Comparison of ENCODE assay signal across 8 cellular contexts in genomic region chr16:56356276-56357241, GRCh38.
DNase-seq lines count a peak whose midpoint lies in the region; ATAC-seq and TF ChIP-seq lines count a peak whose summit lies in the region.

No MANE protein-coding gene starts in this region.

- peaks cover 32% of the 10 kb centered on the region for H3K4me1 Mint-ChIP-seq in CD14-positive monocyte

- H3K27me3 ChIP-seq in foreskin keratinocyte = no peaks in the 10 kb centered on the region
- H3K27me3 ChIP-seq in neural cell (ENCODE audit: insufficient read depth, low read depth, low read length) = no peaks in the 10 kb centered on the region

- peaks cover 10 to 17% of the 10 kb centered on the region in 2 donors for H3K36me3 Mint-ChIP-seq in CD14-positive monocyte

- H3K27ac Mint-ChIP-seq in CD14-positive monocyte = peak overlapping the region in 5 of 7 donors; percentile 22 to 81 (median 32)

- no peaks in the 10 kb centered on the region for H3K4me1 ChIP-seq in foreskin keratinocyte

- TF ChIP-seq RAD21 in neural cell (conservative IDR thresholded peaks at IDR 0.05) = peak; percentile 73

- DNase-seq in CD14-positive monocyte (ENCODE audit: low spot score) (peak; percentile 60), RKO (ENCODE audit: low spot score) (peak; percentile 93), activated gamma-delta T cell treated with Interleukin-2 at 50 U/mL for 16 hours (peak; percentile 44), foreskin keratinocyte (peak; percentile 27 to 52), stromal cell of bone marrow (ENCODE audit: low read depth) (peak; percentile 65)

- peak overlapping the region; percentile 89 to 92 for H3K4me3 Mint-ChIP-seq in CD14-positive monocyte

- no peaks in the 10 kb centered on the region for H3F3A ChIP-seq in neural cell (ENCODE audit: insufficient read depth, low read length, poor library complexity, severe bottlenecking)

- H3K36me3 ChIP-seq in neural cell (ENCODE audit: insufficient read depth, low read length) = no peaks in the 10 kb centered on the region

- H2AFZ ChIP-seq in neural cell (ENCODE audit: low read depth, low read length) = no peak overlapping the region

- H3K9me3 Mint-ChIP-seq in CD14-positive monocyte = no peaks in the 10 kb centered on the region

- no peak for TF ChIP-seq EP300 in neural cell (conservative IDR thresholded peaks at IDR 0.05; ENCODE audit: poor library complexity, severe bottlenecking)

- no peaks in the 10 kb centered on the region for H4K20me1 ChIP-seq in neural cell (ENCODE audit: insufficient read depth)

- peak overlapping the region; percentile 18 for H3K9ac ChIP-seq in neural cell (ENCODE audit: low read length)

- peak; percentile 80 for TF ChIP-seq CTCF in CD14-positive monocyte (IDR thresholded peaks at IDR 0.05)
- TF ChIP-seq CTCF in foreskin keratinocyte (conservative IDR thresholded peaks at IDR 0.05) = peak; percentile 88
- TF ChIP-seq CTCF in neural cell (IDR thresholded peaks at IDR 0.05; ENCODE audit: poor library complexity, severe bottlenecking) = peak; percentile 80

- H3K27me3 Mint-ChIP-seq in CD14-positive monocyte (ENCODE audit: low read depth in 3 of 3) = peaks cover 2 to 3% (median 3%) of the 10 kb centered on the region in 3 donors

- H3K4me3 ChIP-seq in neural cell (ENCODE audit: low read length) = no peak overlapping the region

- no peaks in the 10 kb centered on the region for H3K9me2 ChIP-seq in neural cell (ENCODE audit: insufficient read depth, low read length)

- no peaks in the 10 kb centered on the region for H3K9me3 ChIP-seq in neural cell (ENCODE audit: low read length)

- intact Hi-C loops in CD14-positive monocyte (cut with micrococcal nuclease) = no loop called here

- peak overlapping the region; percentile 1 for H3K27ac ChIP-seq in foreskin keratinocyte
- H3K27ac ChIP-seq in neural cell (ENCODE audit: low read length) = no peak overlapping the region

- H3K4me2 ChIP-seq in neural cell (ENCODE audit: low read length) = no peak overlapping the region

- no peaks in the 10 kb centered on the region for H3K79me2 ChIP-seq in neural cell (replicated peaks; ENCODE audit: insufficient read depth, low read length)

- ATAC-seq in GM19372 (IDR thresholded peaks at IDR 0.05; ENCODE audit: low read depth, unreplicated experiment) (peak; percentile 90), HG03469 (IDR thresholded peaks at IDR 0.05; ENCODE audit: unreplicated experiment) (peak; percentile 87), foreskin keratinocyte (peak; percentile 91)

TF ChIP-seq in neural cell, 6 proteins besides CTCF, POLR2A, EP300 and RAD21:
- no peak for TF ChIP-seq REST (IDR thresholded peaks at IDR 0.05; ENCODE audit: borderline replicate concordance)
- no peak for TF ChIP-seq EZH2 (IDR thresholded peaks at IDR 0.05; ENCODE audit: borderline replicate concordance, insufficient read depth, low read length, poor library complexity, severe bottlenecking)
- TF ChIP-seq SMC3 (conservative IDR thresholded peaks at IDR 0.05; ENCODE audit: poor library complexity) = peak; percentile 88
- TF ChIP-seq TAF1 (IDR thresholded peaks at IDR 0.05; ENCODE audit: low read depth) = no peak
- no peak for TF ChIP-seq POLR2AphosphoS5 (IDR thresholded peaks at IDR 0.05)
- peak; percentile 36 for TF ChIP-seq MXI1 (conservative IDR thresholded peaks at IDR 0.05; ENCODE audit: poor library complexity, severe bottlenecking)

Comparison
In these comparisons a context has a peak if more than half of its experiments do, and no peak if none do; other contexts are left out.
1. DNase-seq: peak in every context shown above with its lines; median percentile 93 in RKO; 65 in stromal cell of bone marrow; 60 in CD14-positive monocyte; 44 in activated gamma-delta T cell treated with Interleukin-2 at 50 U/mL for 16 hours; 40 in foreskin keratinocyte.